ENCODE assay signal across 31 cellular contexts in genomic region chr5:180553530-180553929, GRCh38. TPM values are rescaled to one million over a fixed set of nuclear protein-coding genes. Genes with fewer than 3 reads are reported as not detected.
DNase-seq lines count a peak whose midpoint lies in the region; ATAC-seq and TF ChIP-seq lines count a peak whose summit lies in the region.
"Had no signal": no experiment of that assay in that cellular context is flagged by ENCODE, and none has a peak within 500 bp of the region (broad histone marks: within the 10 kb centered on the region; RNA-seq: fewer than 3 reads in every experiment).

No MANE protein-coding gene starts in this region.

- no peak overlapping the region for H2BK20ac ChIP-seq in IMR-90 (ENCODE audit: low read depth, low read length)

- dilution Hi-C loops in IMR-90 (cut with HindIII; ENCODE audit: low sequenced_read_pairs, unreplicated experiment): no loop called here

- H2AFZ ChIP-seq in IMR-90 (replicated peaks; ENCODE audit: low read length, poor library complexity) (no peak overlapping the region), neural progenitor cell (replicated peaks) (no peak overlapping the region)
- H2AFZ ChIP-seq: parathyroid adenoma had no signal

- no peak overlapping the region for H3K27ac Mint-ChIP-seq in neural progenitor cell

- H3K36me3 ChIP-seq in IMR-90 (ENCODE audit: control insufficient read depth, insufficient read depth, low read length) (peaks cover 16% of the 10 kb centered on the region), neural progenitor cell (peaks cover 27% of the 10 kb centered on the region), vagina (peaks cover 0 to 23% of the 10 kb centered on the region in 2 donors)

- TF ChIP-seq RAD21 in IMR-90 (IDR thresholded peaks at IDR 0.05; ENCODE audit: low read length): no peak

- H4K5ac ChIP-seq in IMR-90 (ENCODE audit: low read depth, low read length): no peak overlapping the region

- no peak overlapping the region for H2BK120ac ChIP-seq in IMR-90 (ENCODE audit: low read depth, low read length)

- H3K9ac ChIP-seq in IMR-90 (ENCODE audit: low read depth, low read length): no peak overlapping the region
- no peak overlapping the region for H3K9ac ChIP-seq in neural progenitor cell
- H3K9ac ChIP-seq: parathyroid adenoma had no signal

- H3K9me3 Mint-ChIP-seq in neural progenitor cell: peaks cover 3% of the 10 kb centered on the region
- H3K9me3 Mint-ChIP-seq: activated T-cell treated with anti-CD3 and anti-CD28 coated beads, Interleukin-2, amount 50 U/mL, for 4 hours; nephron had no signal

- DNase-seq in IMR-90 (no peak), SK-MEL-5 (ENCODE audit: low read depth, low spot score) (peak; percentile 6), amniotic epithelial cell (ENCODE audit: low read depth) (peak; percentile 14), neural progenitor cell (ENCODE audit: low spot score) (no peak), vagina (ENCODE audit: extremely low spot score in 2 of 2) (no peak)
- DNase-seq: activated CD4-positive, alpha-beta T cell treated with anti-CD3 and anti-CD28 coated beads for 4 hours; activated naive CD4-positive, alpha-beta T cell; activated T-cell treated with anti-CD3 and anti-CD28 coated beads, Interleukin-2, amount 50 U/mL, for 4 hours; amniotic stem cell; C1 segment of cervical spinal cord; effector CD8-positive, alpha-beta T cell; head of caudate nucleus; kidney glomerular epithelial cell; NCI-H1105; NCI-H1930; NCI-H526; SHP77 treated with DMSO at 0.1 percent for 48 hours; stimulated activated CD4-positive, alpha-beta T cell treated with anti-CD3 and anti-CD28 coated beads, Interleukin-4, amount 100 ng/mL, for 1 hour; substantia nigra; upper lobe of left lung had no signal

- H2BK5ac ChIP-seq in IMR-90 (ENCODE audit: low read depth, low read length, poor library complexity, severe bottlenecking): no peak overlapping the region

- H4K20me1 ChIP-seq in IMR-90 (ENCODE audit: insufficient read depth, low read length) (peaks cover 20% of the 10 kb centered on the region; the same call in 1 of the 2 replicates), neural progenitor cell (ENCODE audit: low read depth) (peaks cover 20% of the 10 kb centered on the region)

- WGBS in IMR-90 (ENCODE audit: extremely low coverage in 2 of 2, insufficient read length in 1 of 2), 2 experiments: no CpG with 5 or more reads among the region's 3 CpGs

- H3K18ac ChIP-seq in IMR-90 (ENCODE audit: low read depth, low read length): no peak overlapping the region

- H3K4me1 ChIP-seq in IMR-90 (ENCODE audit: control insufficient read depth, insufficient read depth, low read length) (peaks cover 13% of the 10 kb centered on the region), neural progenitor cell (peaks cover 7% of the 10 kb centered on the region), vagina (no peaks in the 10 kb centered on the region)
- H3K4me1 ChIP-seq: right atrium auricular region had no signal

- no peak overlapping the region for H3K4ac ChIP-seq in IMR-90 (ENCODE audit: low read depth, low read length)

- POLR2A ChIA-PET in IMR-90 (lab: Charles Lee; ENCODE audit: unreplicated experiment): no interaction called here

- no peak overlapping the region for H2BK15ac ChIP-seq in IMR-90 (ENCODE audit: low read depth, low read length)

- no peaks in the 10 kb centered on the region for H3K27me3 ChIP-seq in IMR-90 (ENCODE audit: control insufficient read depth, insufficient read depth, low read length)
- H3K27me3 ChIP-seq in neural progenitor cell: no peaks in the 10 kb centered on the region
- no peaks in the 10 kb centered on the region for H3K27me3 ChIP-seq in vagina
- H3K27me3 ChIP-seq: right atrium auricular region, upper lobe of left lung had no signal

- no peaks in the 10 kb centered on the region for H3K9me3 ChIP-seq in IMR-90 (ENCODE audit: control insufficient read depth, insufficient read depth, low read length)
- H3K9me3 ChIP-seq in neural progenitor cell (ENCODE audit: low read depth): no peaks in the 10 kb centered on the region
- no peaks in the 10 kb centered on the region for H3K9me3 ChIP-seq in vagina
- H3K9me3 ChIP-seq: right atrium auricular region, upper lobe of left lung had no signal

- no peak overlapping the region for H3K4me3 Mint-ChIP-seq in neural progenitor cell
- H3K4me3 Mint-ChIP-seq: activated T-cell treated with anti-CD3 and anti-CD28 coated beads, Interleukin-2, amount 50 U/mL, for 4 hours; nephron had no signal

- H3K36me3 Mint-ChIP-seq in neural progenitor cell: peaks cover 54% of the 10 kb centered on the region

- H2AK9ac ChIP-seq in IMR-90 (replicated peaks; ENCODE audit: low read depth, low read length, poor library complexity): no peak overlapping the region

- H3K9me1 ChIP-seq in IMR-90 (ENCODE audit: insufficient read depth, low read length): peaks cover 6% of the 10 kb centered on the region; the same call in 1 of the 2 replicates

- no peak overlapping the region for H4K8ac ChIP-seq in IMR-90 (ENCODE audit: low read depth in 2 of 2, low read length in 2 of 2)

- ATAC-seq in IMR-90 (ENCODE audit: low read depth) (no peak), GM19467 (IDR thresholded peaks at IDR 0.05; ENCODE audit: unreplicated experiment) (no peak), GM18498 (IDR thresholded peaks at IDR 0.05; ENCODE audit: unreplicated experiment) (no peak)
- ATAC-seq: activated T-cell treated with anti-CD3 and anti-CD28 coated beads, Interleukin-2, amount 50 U/mL, for 4 hours; GM12878; Panc1 had no signal

- H3K27ac ChIP-seq in IMR-90 (ENCODE audit: insufficient read depth, low read length) (no peak overlapping the region), neural progenitor cell (peak overlapping the region; percentile 31), vagina (no peak overlapping the region)
- H3K27ac ChIP-seq: parathyroid adenoma, right atrium auricular region, upper lobe of left lung had no signal

- H3K4me3 ChIP-seq in IMR-90 (ENCODE audit: insufficient read depth, low read depth, low read length): no peak overlapping the region
- no peak overlapping the region for H3K4me3 ChIP-seq in neural progenitor cell
- H3K4me3 ChIP-seq in vagina: no peak overlapping the region
- H3K4me3 ChIP-seq: GM12878, lung, right atrium auricular region, upper lobe of left lung had no signal

- in situ Hi-C loops in IMR-90 (cut with MboI; ENCODE audit: low sequenced_read_pairs): no loop called here
- in situ Hi-C loops in SK-MEL-5 (cut with HindIII; ENCODE audit: low pct_unique_long_range_greater_than_20kb, low sequenced_read_pairs): no loop called here

- intact Hi-C loops in IMR-90 (cut with micrococcal nuclease): no loop called here
- intact Hi-C loops in vagina (cut with DNase I): no loop called here

- no peaks in the 10 kb centered on the region for H3F3A ChIP-seq in neural progenitor cell (ENCODE audit: low read depth)

- no peak overlapping the region for H3K23ac ChIP-seq in IMR-90 (ENCODE audit: low read depth, low read length)

- H3K4me2 ChIP-seq in IMR-90 (ENCODE audit: low read depth, low read length) (peak overlapping the region; percentile 6; the same call in 1 of the 2 replicates), neural progenitor cell (no peak overlapping the region)

- H3K4me1 Mint-ChIP-seq in neural progenitor cell: peaks cover 4% of the 10 kb centered on the region
- H3K4me1 Mint-ChIP-seq: nephron had no signal

- peaks cover 21 to 23% of the 10 kb centered on the region in 2 experiments for H3K79me1 ChIP-seq in IMR-90 (ENCODE audit: low read depth in 1 of 2, low read length in 2 of 2)

- no peaks in the 10 kb centered on the region for H3K27me3 Mint-ChIP-seq in neural progenitor cell (ENCODE audit: insufficient read depth, low read depth)

- TF ChIP-seq POLR2A in IMR-90 (IDR thresholded peaks at IDR 0.05; ENCODE audit: low read depth, low read length) (no peak), vagina (IDR thresholded peaks at IDR 0.05) (no peak)

- no TSS peak for BruUV-seq in IMR-90 (replicated peaks; lab: Mats Ljungman, UMichigan)

- H2AK5ac ChIP-seq in IMR-90 (ENCODE audit: low read depth, low read length): no peak overlapping the region

- no peak for TF ChIP-seq CTCF in IMR-90 (conservative IDR thresholded peaks at IDR 0.05; ENCODE audit: low read depth, low read length)
- TF ChIP-seq CTCF in neural progenitor cell (IDR thresholded peaks at IDR 0.05): no peak
- TF ChIP-seq CTCF in vagina (IDR thresholded peaks at IDR 0.05): no peak

- peaks cover 71% of the 10 kb centered on the region for H3K79me2 ChIP-seq in neural progenitor cell (ENCODE audit: low read depth)

- CTCF ChIA-PET in IMR-90 (lab: Yijun Ruan, JAX): interaction anchor here (0.6 to 1.6 kb wide), 2 partner anchors 10 to 654 kb away, joined by 3 read pairs; no protein-coding TSS in a partner anchor

- H3K56ac ChIP-seq in IMR-90 (ENCODE audit: extremely low read depth, insufficient read depth, low read length): no peak overlapping the region

- H3K14ac ChIP-seq in IMR-90 (replicated peaks; ENCODE audit: low read depth, low read length): no peak overlapping the region

- no peak overlapping the region for H4K91ac ChIP-seq in IMR-90 (ENCODE audit: insufficient read depth, low read depth, low read length)

TF ChIP-seq in IMR-90, 13 proteins besides CTCF, POLR2A, EP300 and RAD21 (continues in another document):
- TF ChIP-seq FOS (IDR thresholded peaks at IDR 0.05; ENCODE audit: low read depth, low read length) (no peak), USF2 (IDR thresholded peaks at IDR 0.05; ENCODE audit: low read depth, low read length) (no peak)

RNA-seq across cellular contexts. Expression of gene SCGB3A1, which starts 37.8 kb away (rescaled TPM):
- total RNA-seq in IMR-90 (2012; rRNA removed) (not detected in 2 replicates), neural progenitor cell (ENCODE audit: low replicate concordance) (not detected in 2 replicates), vagina (not detected)
- polyA plus RNA-seq in IMR-90 (2012; rRNA removed): not detected in 2 replicates
- not detected in 2 replicates for polyA plus RNA-seq in IMR-90 (2012; cell fraction: cytosol; rRNA removed)
- polyA plus RNA-seq in IMR-90 (2012; cell fraction: nucleus; rRNA removed; ENCODE audit: low replicate concordance): not detected in 2 replicates
- total RNA-seq in SK-MEL-5 (2014; rRNA removed; shearing (Covaris generic)): not detected in 2 replicates
- polyA plus RNA-seq in SK-MEL-5 (2015; cell fraction: cytosol; rRNA removed): not detected in 2 replicates
- not detected in 2 replicates for polyA plus RNA-seq in SK-MEL-5 (2015; cell fraction: nucleus; rRNA removed)
- total RNA-seq: epithelial cell of proximal tubule; H4; right atrium auricular region; T-helper 1 cell treated with Interleukin-12 subunit alpha and Interleukin-12 subunit beta and Interleukin-4 antibody, amounts not matched to agents 30 ng/mL and 1 ng/mL, for 36 hours had no signal
- polyA plus RNA-seq: GM12878 had no signal

RNA-seq across cellular contexts. Expression of gene CNOT6, which starts 59.4 kb away (rescaled TPM):
- total RNA-seq in IMR-90 (2012; rRNA removed) (10.8 and 14.2 TPM in 2 replicates), neural progenitor cell (ENCODE audit: low replicate concordance) (28.6 and 38.5 TPM in 2 replicates), vagina (21.4 TPM)
- polyA plus RNA-seq in IMR-90 (2012; rRNA removed): 6.9 and 9.7 TPM in 2 replicates
- polyA plus RNA-seq in IMR-90 (2012; cell fraction: cytosol; rRNA removed): 1.8 and 6.5 TPM in 2 replicates
- polyA plus RNA-seq in IMR-90 (2012; cell fraction: nucleus; rRNA removed; ENCODE audit: low replicate concordance): 10.6 and 12.1 TPM in 2 replicates
- 9.6 and 9.8 TPM in 2 replicates for total RNA-seq in SK-MEL-5 (2014; rRNA removed; shearing (Covaris generic))
- polyA plus RNA-seq in SK-MEL-5 (2015; cell fraction: cytosol; rRNA removed): 17.5 and 19.4 TPM in 2 replicates
- 8.4 and 10.0 TPM in 2 replicates for polyA plus RNA-seq in SK-MEL-5 (2015; cell fraction: nucleus; rRNA removed)

Comparison
In these comparisons a context has a peak if more than half of its experiments do, and no peak if none do; other contexts are left out.
1. DNase-seq: peak in SK-MEL-5 (single experiment) and amniotic epithelial cell (single experiment); none in IMR-90 (single experiment), neural progenitor cell (single experiment) and vagina (0 of 2).